ENCODE assay signal across 9 cellular contexts in genomic region chr1:205720740-205721139, GRCh38. TPM values are rescaled to one million over a fixed set of nuclear protein-coding genes. Genes with fewer than 3 reads are reported as not detected.
DNase-seq lines count a peak whose midpoint lies in the region; ATAC-seq and TF ChIP-seq lines count a peak whose summit lies in the region.
"Not testable (repeated sequence)": the region's sequence is repeated elsewhere in the genome, so short reads cannot be mapped to it uniquely, and the experiment has no call there.
"Had no signal": no experiment of that assay in that cellular context is flagged by ENCODE, and none has a peak within 500 bp of the region (broad histone marks: within the 10 kb centered on the region; RNA-seq: fewer than 3 reads in every experiment).

No MANE protein-coding gene starts in this region.

- POLR2A ChIA-PET in activated CD8-positive, alpha-beta T cell treated with anti-CD3 and anti-CD28 coated beads for 36 hours (lab: Charles Lee) = interaction anchor here (1.8 kb wide), 1 partner anchor 12 kb away, joined by 4 read pairs; no protein-coding TSS in a partner anchor

- intact Hi-C loops in activated CD8-positive, alpha-beta T cell treated with anti-CD3 and anti-CD28 coated beads for 36 hours (cut with micrococcal nuclease) = not testable (repeated sequence)

- peak overlapping the region in 2 of 3 donors; percentile 84 to 88 for H3K27ac Mint-ChIP-seq in CD4-positive, CD25-positive, alpha-beta regulatory T cell
- H3K27ac Mint-ChIP-seq in T-helper 1 cell treated with Interleukin-12 subunit alpha and Interleukin-12 subunit beta and Interleukin-4 antibody, amounts not matched to agents 30 μg/mL and 1 μg/mL, for 36 hours = peak overlapping the region; percentile 62
- H3K27ac Mint-ChIP-seq in activated CD8-positive, alpha-beta T cell treated with anti-CD3 and anti-CD28 coated beads for 36 hours = peak overlapping the region; percentile 75
- peak overlapping the region; percentile 7 for H3K27ac Mint-ChIP-seq in activated T-cell treated with anti-CD3 and anti-CD28 coated beads, Interleukin-2, amount 50 U/mL, for 72 hours
- peak overlapping the region; percentile 57 for H3K27ac Mint-ChIP-seq in activated naive CD8-positive, alpha-beta T cell treated with anti-CD3 and anti-CD28 coated beads for 36 hours
- H3K27ac Mint-ChIP-seq in natural killer cell treated with Interleukin-12 subunit alpha and Interleukin-12 subunit beta and Interleukin-15 and Interleukin-18, amount 100 ng/mL, for 72 hours = peak overlapping the region; percentile 56 to 57
- H3K27ac Mint-ChIP-seq in stimulated activated naive CD8-positive, alpha-beta T cell treated with anti-CD3 and anti-CD28 coated beads, Interleukin-15, Interleukin-2, amounts not matched to agents 100 ng/mL and 50 ng/mL, for 24 hours = peak overlapping the region; percentile 14

- not testable (repeated sequence) for H3K4me3 Mint-ChIP-seq in CD4-positive, CD25-positive, alpha-beta regulatory T cell; T-helper 1 cell treated with Interleukin-12 subunit alpha and Interleukin-12 subunit beta and Interleukin-4 antibody, amounts not matched to agents 30 μg/mL and 1 μg/mL, for 36 hours; activated CD8-positive, alpha-beta T cell treated with anti-CD3 and anti-CD28 coated beads for 36 hours; activated T-cell treated with anti-CD3 and anti-CD28 coated beads, Interleukin-2, amount 50 U/mL, for 72 hours; activated naive CD8-positive, alpha-beta T cell treated with anti-CD3 and anti-CD28 coated beads for 36 hours; stimulated activated naive CD8-positive, alpha-beta T cell treated with anti-CD3 and anti-CD28 coated beads, Interleukin-15, Interleukin-2, amounts not matched to agents 100 ng/mL and 50 ng/mL, for 24 hours
- H3K4me3 Mint-ChIP-seq in natural killer cell treated with Interleukin-12 subunit alpha and Interleukin-12 subunit beta and Interleukin-15 and Interleukin-18, amount 100 ng/mL, for 72 hours = peak overlapping the region; percentile 38

- ATAC-seq in CD4-positive, CD25-positive, alpha-beta regulatory T cell (ENCODE audit: low read depth in 2 of 2); activated CD8-positive, alpha-beta T cell treated with anti-CD3 and anti-CD28 coated beads for 36 hours; activated T-cell treated with anti-CD3 and anti-CD28 coated beads, Interleukin-2, amount 50 U/mL, for 72 hours (replicated peaks in 1 of 2); natural killer cell treated with Interleukin-12 subunit alpha and Interleukin-12 subunit beta and Interleukin-15 and Interleukin-18, amount 100 ng/mL, for 72 hours: not testable (repeated sequence)

- peaks cover 12 to 25% (median 13%) of the 10 kb centered on the region in 4 donors for H3K4me1 Mint-ChIP-seq in CD4-positive, CD25-positive, alpha-beta regulatory T cell
- H3K4me1 Mint-ChIP-seq in T-helper 1 cell treated with Interleukin-12 subunit alpha and Interleukin-12 subunit beta and Interleukin-4 antibody, amounts not matched to agents 30 μg/mL and 1 μg/mL, for 36 hours (ENCODE audit: low read depth) = peaks cover 20% of the 10 kb centered on the region
- peaks cover 32% of the 10 kb centered on the region for H3K4me1 Mint-ChIP-seq in activated CD8-positive, alpha-beta T cell treated with anti-CD3 and anti-CD28 coated beads for 36 hours (ENCODE audit: low read depth)
- peaks cover 26% of the 10 kb centered on the region for H3K4me1 Mint-ChIP-seq in activated T-cell treated with anti-CD3 and anti-CD28 coated beads, Interleukin-2, amount 50 U/mL, for 72 hours (ENCODE audit: low read depth)
- peaks cover 31% of the 10 kb centered on the region for H3K4me1 Mint-ChIP-seq in activated naive CD8-positive, alpha-beta T cell treated with anti-CD3 and anti-CD28 coated beads for 36 hours
- H3K4me1 Mint-ChIP-seq in natural killer cell treated with Interleukin-12 subunit alpha and Interleukin-12 subunit beta and Interleukin-15 and Interleukin-18, amount 100 ng/mL, for 72 hours (ENCODE audit: low read depth in 2 of 2) = peaks cover 26% of the 10 kb centered on the region in 2 donors
- H3K4me1 Mint-ChIP-seq in stimulated activated naive CD8-positive, alpha-beta T cell treated with anti-CD3 and anti-CD28 coated beads, Interleukin-15, Interleukin-2, amounts not matched to agents 100 ng/mL and 50 ng/mL, for 24 hours (ENCODE audit: low read depth) = peaks cover 35% of the 10 kb centered on the region

- H3K27me3 ChIP-seq in CD4-positive, CD25-positive, alpha-beta regulatory T cell (ENCODE audit: control insufficient read depth, insufficient read depth, low read length) = not testable (repeated sequence)

- H3K27me3 Mint-ChIP-seq in CD4-positive, CD25-positive, alpha-beta regulatory T cell; T-helper 1 cell treated with Interleukin-12 subunit alpha and Interleukin-12 subunit beta and Interleukin-4 antibody, amounts not matched to agents 30 μg/mL and 1 μg/mL, for 36 hours (ENCODE audit: low read depth); activated CD8-positive, alpha-beta T cell treated with anti-CD3 and anti-CD28 coated beads for 36 hours; activated T-cell treated with anti-CD3 and anti-CD28 coated beads, Interleukin-2, amount 50 U/mL, for 72 hours (ENCODE audit: low read depth); activated naive CD8-positive, alpha-beta T cell treated with anti-CD3 and anti-CD28 coated beads for 36 hours; natural killer cell treated with Interleukin-12 subunit alpha and Interleukin-12 subunit beta and Interleukin-15 and Interleukin-18, amount 100 ng/mL, for 72 hours; stimulated activated naive CD8-positive, alpha-beta T cell treated with anti-CD3 and anti-CD28 coated beads, Interleukin-15, Interleukin-2, amounts not matched to agents 100 ng/mL and 50 ng/mL, for 24 hours: not testable (repeated sequence)

- not testable (repeated sequence) for H3K4me1 ChIP-seq in CD4-positive, CD25-positive, alpha-beta regulatory T cell (ENCODE audit: control insufficient read depth, insufficient read depth, low read length, poor library complexity, severe bottlenecking)

- TF ChIP-seq CTCF in activated CD8-positive, alpha-beta T cell treated with anti-CD3 and anti-CD28 coated beads for 36 hours (IDR thresholded peaks at IDR 0.05) = not testable (repeated sequence)

- H3K9me3 Mint-ChIP-seq in CD4-positive, CD25-positive, alpha-beta regulatory T cell; T-helper 1 cell treated with Interleukin-12 subunit alpha and Interleukin-12 subunit beta and Interleukin-4 antibody, amounts not matched to agents 30 μg/mL and 1 μg/mL, for 36 hours; activated CD8-positive, alpha-beta T cell treated with anti-CD3 and anti-CD28 coated beads for 36 hours; activated T-cell treated with anti-CD3 and anti-CD28 coated beads, Interleukin-2, amount 50 U/mL, for 72 hours; activated naive CD8-positive, alpha-beta T cell treated with anti-CD3 and anti-CD28 coated beads for 36 hours; natural killer cell treated with Interleukin-12 subunit alpha and Interleukin-12 subunit beta and Interleukin-15 and Interleukin-18, amount 100 ng/mL, for 72 hours; stimulated activated naive CD8-positive, alpha-beta T cell treated with anti-CD3 and anti-CD28 coated beads, Interleukin-15, Interleukin-2, amounts not matched to agents 100 ng/mL and 50 ng/mL, for 24 hours: not testable (repeated sequence)

- CTCF ChIA-PET in activated CD8-positive, alpha-beta T cell treated with anti-CD3 and anti-CD28 coated beads for 36 hours (lab: Charles Lee) = interaction anchor here (1.2 to 6.8 kb wide), 4 partner anchors 10 to 62 kb away, joined by 3 to 64 read pairs (median 6); no protein-coding TSS in a partner anchor

- not testable (repeated sequence) for DNase-seq in CD4-positive, CD25-positive, alpha-beta regulatory T cell; activated CD8-positive, alpha-beta T cell treated with anti-CD3 and anti-CD28 coated beads for 36 hours; activated T-cell treated with anti-CD3 and anti-CD28 coated beads, Interleukin-2, amount 50 U/mL, for 72 hours; activated naive CD8-positive, alpha-beta T cell treated with anti-CD3 and anti-CD28 coated beads for 36 hours; natural killer cell treated with Interleukin-12 subunit alpha and Interleukin-12 subunit beta and Interleukin-15 and Interleukin-18, amount 100 ng/mL, for 72 hours (ENCODE audit: low spot score)

- H3K36me3 ChIP-seq in CD4-positive, CD25-positive, alpha-beta regulatory T cell (ENCODE audit: control insufficient read depth, insufficient read depth, low read length) = peaks cover 81% of the 10 kb centered on the region

- H3K4me3 ChIP-seq in CD4-positive, CD25-positive, alpha-beta regulatory T cell (ENCODE audit: low read depth, low read length) = not testable (repeated sequence)

- not testable (repeated sequence) for H3K27ac ChIP-seq in CD4-positive, CD25-positive, alpha-beta regulatory T cell (ENCODE audit: insufficient read depth, low read length, poor library complexity, severe bottlenecking)

- H3K36me3 Mint-ChIP-seq in CD4-positive, CD25-positive, alpha-beta regulatory T cell = peaks cover 44% of the 10 kb centered on the region
- H3K36me3 Mint-ChIP-seq in T-helper 1 cell treated with Interleukin-12 subunit alpha and Interleukin-12 subunit beta and Interleukin-4 antibody, amounts not matched to agents 30 μg/mL and 1 μg/mL, for 36 hours (ENCODE audit: low read depth) = peaks cover 56% of the 10 kb centered on the region
- H3K36me3 Mint-ChIP-seq in activated CD8-positive, alpha-beta T cell treated with anti-CD3 and anti-CD28 coated beads for 36 hours (ENCODE audit: low read depth) = peaks cover 68% of the 10 kb centered on the region
- peaks cover 16 to 61% of the 10 kb centered on the region in 2 donors for H3K36me3 Mint-ChIP-seq in activated T-cell treated with anti-CD3 and anti-CD28 coated beads, Interleukin-2, amount 50 U/mL, for 72 hours (ENCODE audit: insufficient read depth in 2 of 2)
- H3K36me3 Mint-ChIP-seq in activated naive CD8-positive, alpha-beta T cell treated with anti-CD3 and anti-CD28 coated beads for 36 hours = peaks cover 47% of the 10 kb centered on the region
- peaks cover 31% of the 10 kb centered on the region for H3K36me3 Mint-ChIP-seq in natural killer cell treated with Interleukin-12 subunit alpha and Interleukin-12 subunit beta and Interleukin-15 and Interleukin-18, amount 100 ng/mL, for 72 hours
- H3K36me3 Mint-ChIP-seq in stimulated activated naive CD8-positive, alpha-beta T cell treated with anti-CD3 and anti-CD28 coated beads, Interleukin-15, Interleukin-2, amounts not matched to agents 100 ng/mL and 50 ng/mL, for 24 hours (ENCODE audit: low read depth) = peaks cover 82% of the 10 kb centered on the region

- not testable (repeated sequence) for H3K9me3 ChIP-seq in CD4-positive, CD25-positive, alpha-beta regulatory T cell (ENCODE audit: control insufficient read depth in 2 of 2, low read length in 2 of 2)

RNA-seq across cellular contexts. Expression of gene NUCKS1, which starts 29.2 kb away (rescaled TPM):
- 72.0 TPM for total RNA-seq in CD4-positive, CD25-positive, alpha-beta regulatory T cell
- polyA plus RNA-seq in CD4-positive, CD25-positive, alpha-beta regulatory T cell = 10 to 100 TPM; 12.9 to 15.8 (median 13.3) TPM
- total RNA-seq in activated CD8-positive, alpha-beta T cell treated with anti-CD3 and anti-CD28 coated beads for 36 hours = 100 to 1,000 TPM; 145 to 177 TPM
- total RNA-seq in activated T-cell treated with anti-CD3 and anti-CD28 coated beads, Interleukin-2, amount 50 U/mL, for 72 hours = 100 to 1,000 TPM; 192 to 257 TPM
- 100 to 1,000 TPM; 174 TPM for total RNA-seq in activated naive CD8-positive, alpha-beta T cell treated with anti-CD3 and anti-CD28 coated beads for 36 hours
- 100 to 1,000 TPM in 1 of 2 donors, 10 to 100 TPM in 1; 95.1 to 156 TPM for total RNA-seq in natural killer cell treated with Interleukin-12 subunit alpha and Interleukin-12 subunit beta and Interleukin-15 and Interleukin-18, amount 100 ng/mL, for 72 hours

RNA-seq across cellular contexts. Expression of gene SLC45A3, which starts 40.4 kb away (rescaled TPM):
- 0.74 TPM for total RNA-seq in CD4-positive, CD25-positive, alpha-beta regulatory T cell
- polyA plus RNA-seq in CD4-positive, CD25-positive, alpha-beta regulatory T cell = not detected
- total RNA-seq in activated CD8-positive, alpha-beta T cell treated with anti-CD3 and anti-CD28 coated beads for 36 hours = under 1 TPM; 0.38 to 0.65 TPM
- total RNA-seq in activated T-cell treated with anti-CD3 and anti-CD28 coated beads, Interleukin-2, amount 50 U/mL, for 72 hours = 1 to 10 TPM in 1 of 2 donors, under 1 TPM in 1; 0.70 to 1.0 TPM
- total RNA-seq in activated naive CD8-positive, alpha-beta T cell treated with anti-CD3 and anti-CD28 coated beads for 36 hours = under 1 TPM; 0.44 to 0.45 TPM
- 1 to 10 TPM in 1 of 2 donors, under 1 TPM in 1; 0.64 to 5.1 TPM for total RNA-seq in natural killer cell treated with Interleukin-12 subunit alpha and Interleukin-12 subunit beta and Interleukin-15 and Interleukin-18, amount 100 ng/mL, for 72 hours
- polyA plus RNA-seq: CD4-positive, alpha-beta memory T cell; CD8-positive, alpha-beta memory T cell had no signal

RNA-seq across cellular contexts. Expression of gene RAB29, which starts 54.5 kb away (rescaled TPM):
- total RNA-seq in CD4-positive, CD25-positive, alpha-beta regulatory T cell = 37.0 TPM
- polyA plus RNA-seq in CD4-positive, CD25-positive, alpha-beta regulatory T cell = 100 to 1,000 TPM in 1 of 4 donors, 10 to 100 TPM in 3; 94.9 to 119 (median 98.6) TPM
- total RNA-seq in activated CD8-positive, alpha-beta T cell treated with anti-CD3 and anti-CD28 coated beads for 36 hours = 10 to 100 TPM; 20.1 to 22.5 TPM
- 10 to 100 TPM; 41.5 to 60.5 TPM for total RNA-seq in activated T-cell treated with anti-CD3 and anti-CD28 coated beads, Interleukin-2, amount 50 U/mL, for 72 hours
- total RNA-seq in activated naive CD8-positive, alpha-beta T cell treated with anti-CD3 and anti-CD28 coated beads for 36 hours = 10 to 100 TPM; 31.0 to 31.7 TPM
- total RNA-seq in natural killer cell treated with Interleukin-12 subunit alpha and Interleukin-12 subunit beta and Interleukin-15 and Interleukin-18, amount 100 ng/mL, for 72 hours = 100 to 1,000 TPM; 109 to 217 TPM

Comparison
In these comparisons a context has a peak if more than half of its experiments do, and no peak if none do; other contexts are left out.
1. H3K27ac Mint-ChIP-seq: peak in every context shown above with its lines; median percentile 86 in CD4-positive, CD25-positive, alpha-beta regulatory T cell; 75 in activated CD8-positive, alpha-beta T cell treated with anti-CD3 and anti-CD28 coated beads for 36 hours; 62 in T-helper 1 cell treated with Interleukin-12 subunit alpha and Interleukin-12 subunit beta and Interleukin-4 antibody, amounts not matched to agents 30 μg/mL and 1 μg/mL, for 36 hours; 57 in activated naive CD8-positive, alpha-beta T cell treated with anti-CD3 and anti-CD28 coated beads for 36 hours; 56 in natural killer cell treated with Interleukin-12 subunit alpha and Interleukin-12 subunit beta and Interleukin-15 and Interleukin-18, amount 100 ng/mL, for 72 hours; 14 in stimulated activated naive CD8-positive, alpha-beta T cell treated with anti-CD3 and anti-CD28 coated beads, Interleukin-15, Interleukin-2, amounts not matched to agents 100 ng/mL and 50 ng/mL, for 24 hours; 7 in activated T-cell treated with anti-CD3 and anti-CD28 coated beads, Interleukin-2, amount 50 U/mL, for 72 hours.